Comparison of ENCODE assay signal across 1 cellular context in genomic region chr16:31134625-31135534, GRCh38.
A peak's percentile ranks its signal among the peaks of the same experiment; 100 is the strongest.
TF ChIP-seq lines count a peak whose summit lies in the region.

No MANE protein-coding gene starts in this region.

TF ChIP-seq in HepG2, 621 proteins besides CTCF, POLR2A, EP300 and RAD21 (continued from another document and continues in another):
- TF ChIP-seq ZNF576 (CRISPR knock-in tag; IDR thresholded peaks at IDR 0.05) (no peak), RARA (CRISPR knock-in tag; IDR thresholded peaks at IDR 0.05) (no peak), CENPBD1 (CRISPR knock-in tag; IDR thresholded peaks at IDR 0.05; ENCODE audit: borderline replicate concordance, low read depth) (no peak), GATAD1 (CRISPR knock-in tag; IDR thresholded peaks at IDR 0.05) (no peak), ZNF746 (CRISPR knock-in tag; IDR thresholded peaks at IDR 0.05) (no peak), ZNF451 (CRISPR knock-in tag; IDR thresholded peaks at IDR 0.05) (no peak), PAXIP1 (CRISPR knock-in tag; conservative IDR thresholded peaks at IDR 0.05) (no peak), ZBTB39 (CRISPR knock-in tag; IDR thresholded peaks at IDR 0.05) (peak; percentile 44; the same call in 1 of the 2 replicates), ZNF558 (CRISPR knock-in tag; IDR thresholded peaks at IDR 0.05; ENCODE audit: borderline replicate concordance) (no peak), ZNF737 (CRISPR knock-in tag; IDR thresholded peaks at IDR 0.05; ENCODE audit: borderline replicate concordance) (no peak), CAMTA2 (CRISPR knock-in tag; IDR thresholded peaks at IDR 0.05; ENCODE audit: borderline replicate concordance) (no peak), ZNF333 (CRISPR knock-in tag; IDR thresholded peaks at IDR 0.05; ENCODE audit: borderline replicate concordance) (no peak), FOXO1 (CRISPR knock-in tag; IDR thresholded peaks at IDR 0.05) (no peak), NCOA5 (CRISPR knock-in tag; IDR thresholded peaks at IDR 0.05) (no peak), KMT2B (CRISPR knock-in tag; IDR thresholded peaks at IDR 0.05) (no peak), DMTF1 (CRISPR knock-in tag; IDR thresholded peaks at IDR 0.05) (no peak), PLSCR1 (CRISPR knock-in tag; IDR thresholded peaks at IDR 0.05; ENCODE audit: borderline replicate concordance) (no peak), MEIS2 (CRISPR knock-in tag; IDR thresholded peaks at IDR 0.05) (no peak), PHF21A (CRISPR knock-in tag; IDR thresholded peaks at IDR 0.05) (no peak), PBX3 (CRISPR knock-in tag; IDR thresholded peaks at IDR 0.05; ENCODE audit: borderline replicate concordance) (no peak), HIVEP1 (CRISPR knock-in tag; IDR thresholded peaks at IDR 0.05) (0 out of 2 replicates have a peak, but pooled peaks have one; percentile 21), ZNF713 (CRISPR knock-in tag; IDR thresholded peaks at IDR 0.05) (no peak), CCDC6 (CRISPR knock-in tag; IDR thresholded peaks at IDR 0.05) (no peak), ZBTB7A (CRISPR knock-in tag; IDR thresholded peaks at IDR 0.05) (no peak), NCOR1 (IDR thresholded peaks at IDR 0.05; ENCODE audit: borderline replicate concordance, low read length) (no peak), ZNF800 (CRISPR knock-in tag; IDR thresholded peaks at IDR 0.05) (no peak), ZMYM4 (CRISPR knock-in tag; IDR thresholded peaks at IDR 0.05) (no peak; the same call in 1 of the 2 replicates), HOXD1 (CRISPR knock-in tag; IDR thresholded peaks at IDR 0.05) (no peak), ZNF841 (CRISPR knock-in tag; IDR thresholded peaks at IDR 0.05; ENCODE audit: borderline replicate concordance) (no peak), HHEX (CRISPR knock-in tag; IDR thresholded peaks at IDR 0.05) (no peak), HDAC2 (CRISPR knock-in tag; IDR thresholded peaks at IDR 0.05) (no peak), JUND (CRISPR knock-in tag; IDR thresholded peaks at IDR 0.05) (no peak), NFIC (IDR thresholded peaks at IDR 0.05; ENCODE audit: low read length) (no peak), ZNF709 (CRISPR knock-in tag; IDR thresholded peaks at IDR 0.05) (no peak), ZNF549 (CRISPR knock-in tag; IDR thresholded peaks at IDR 0.05) (no peak), ZNF598 (CRISPR knock-in tag; IDR thresholded peaks at IDR 0.05; ENCODE audit: borderline replicate concordance) (0 out of 2 replicates have a peak, but pooled peaks have one; percentile 21), SAP130 (CRISPR knock-in tag; IDR thresholded peaks at IDR 0.05; ENCODE audit: low read depth) (no peak), PHF20 (CRISPR knock-in tag; IDR thresholded peaks at IDR 0.05) (no peak), KAT7 (CRISPR knock-in tag; IDR thresholded peaks at IDR 0.05; ENCODE audit: borderline replicate concordance) (no peak), HCFC1 (IDR thresholded peaks at IDR 0.05; ENCODE audit: low read depth, low read length) (no peak), GABPB1 (CRISPR knock-in tag; IDR thresholded peaks at IDR 0.05) (no peak), IRF9 (CRISPR knock-in tag; IDR thresholded peaks at IDR 0.05; ENCODE audit: borderline replicate concordance) (no peak), ZNF232 (CRISPR knock-in tag; IDR thresholded peaks at IDR 0.05; ENCODE audit: borderline replicate concordance) (no peak), EED (CRISPR knock-in tag; IDR thresholded peaks at IDR 0.05) (no peak), CREB1 (IDR thresholded peaks at IDR 0.05) (0 out of 2 replicates have a peak, but pooled peaks have one; percentile 23), CREB1 (CRISPR knock-in tag; IDR thresholded peaks at IDR 0.05) (no peak), SRSF1 (optimal IDR thresholded peaks at IDR 0.05; ENCODE audit: low read depth, low read length) (no peak), XRCC5 (optimal IDR thresholded peaks at IDR 0.05; ENCODE audit: low read length) (no peak), SP5 (CRISPR knock-in tag; IDR thresholded peaks at IDR 0.05; ENCODE audit: borderline replicate concordance, low read depth) (no peak), ZNF256 (CRISPR knock-in tag; conservative IDR thresholded peaks at IDR 0.05) (0 out of 2 replicates have a peak, but pooled peaks have one; percentile 58), TBL1XR1 (IDR thresholded peaks at IDR 0.05; ENCODE audit: borderline replicate concordance, low read length, partially characterized antibody) (no peak), TFE3 (CRISPR knock-in tag; IDR thresholded peaks at IDR 0.05) (no peak), ZFP91 (CRISPR knock-in tag; IDR thresholded peaks at IDR 0.05; ENCODE audit: borderline replicate concordance) (no peak), BHLHE40 (IDR thresholded peaks at IDR 0.05; ENCODE audit: low read length) (peak; percentile 87), RCOR2 (CRISPR knock-in tag; IDR thresholded peaks at IDR 0.05) (no peak), TGIF2 (CRISPR knock-in tag; IDR thresholded peaks at IDR 0.05) (no peak), ZSCAN25 (CRISPR knock-in tag; IDR thresholded peaks at IDR 0.05) (peak; percentile 60; the same call in 1 of the 2 replicates), RXRA (CRISPR knock-in tag; IDR thresholded peaks at IDR 0.05) (no peak)
